ENCODE assay signal across 17 cellular contexts in the genomic region with DNA sequence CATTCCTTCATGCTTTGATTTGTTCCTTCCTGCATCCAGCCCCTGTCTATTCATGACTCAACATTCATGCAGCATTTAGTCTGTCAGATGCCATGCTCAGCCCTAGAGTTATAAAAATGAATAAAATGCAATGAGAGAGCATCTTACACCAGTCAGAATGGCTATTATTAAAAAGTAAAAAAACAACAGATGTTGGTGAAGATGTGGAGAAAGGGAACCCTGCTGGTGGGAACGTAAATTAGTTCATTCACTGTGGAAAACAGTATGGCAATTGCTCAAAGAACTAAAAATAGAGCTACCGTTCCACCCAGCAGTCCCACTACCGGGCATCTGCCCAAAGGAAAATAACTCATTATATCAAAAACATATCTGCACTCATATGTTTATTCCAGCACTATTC.
DNase-seq lines count a peak whose midpoint lies in the region; ATAC-seq and TF ChIP-seq lines count a peak whose summit lies in the region.
"Had no signal": no experiment of that assay in that cellular context is flagged by ENCODE, and none has a peak within 500 bp of the region (broad histone marks: within the 10 kb centered on the region; RNA-seq: fewer than 3 reads in every experiment).

No MANE protein-coding gene starts in this region.

- no peak overlapping the region for H3K4me3 Mint-ChIP-seq in T-helper 17 cell
- H3K4me3 Mint-ChIP-seq in CD8-positive, alpha-beta memory T cell, result no peak overlapping the region
- H3K4me3 Mint-ChIP-seq: natural killer cell; T-helper 1 cell treated with Interleukin-12 subunit alpha and Interleukin-12 subunit beta and Interleukin-4 antibody, amounts not matched to agents 30 μg/mL and 1 μg/mL, for 36 hours; type B pancreatic cell had no signal

- H3K27me3 ChIP-seq in right atrium auricular region (no peaks in the 10 kb centered on the region), tibial artery (peaks cover 0 to under 1% of the 10 kb centered on the region in 2 donors)
- H3K27me3 ChIP-seq in CD8-positive, alpha-beta memory T cell (ENCODE audit: insufficient read depth, low read length, poor library complexity, severe bottlenecking), result no peaks in the 10 kb centered on the region

- intact Hi-C loops in Right ventricle myocardium superior (cut with DNase I), result no loop called here
- intact Hi-C loops in tibial artery (cut with DNase I; ENCODE audit: low total_unique reads), result no loop called here

- no peaks in the 10 kb centered on the region for H3K36me3 ChIP-seq in right atrium auricular region
- H3K36me3 ChIP-seq in tibial artery, result no peaks in the 10 kb centered on the region
- H3K36me3 ChIP-seq in CD8-positive, alpha-beta memory T cell (ENCODE audit: insufficient read depth, low read length), result no peaks in the 10 kb centered on the region

- peaks cover 34% of the 10 kb centered on the region for H3K27me3 Mint-ChIP-seq in T-helper 17 cell
- H3K27me3 Mint-ChIP-seq in CD8-positive, alpha-beta memory T cell, result peaks cover 12 to 27% of the 10 kb centered on the region in 2 donors

- POLR2A ChIA-PET in CD8-positive, alpha-beta memory T cell (lab: Charles Lee), result no interaction called here

- H3K4me1 ChIP-seq in right atrium auricular region (no peaks in the 10 kb centered on the region), tibial artery (peaks cover 0 to 10% (median 2%) of the 10 kb centered on the region in 4 donors)
- no peaks in the 10 kb centered on the region for H3K4me1 ChIP-seq in CD8-positive, alpha-beta memory T cell (ENCODE audit: insufficient read depth, low read length)

- H3K27ac ChIP-seq in right atrium auricular region (no peak overlapping the region), tibial artery (no peak overlapping the region)
- H3K27ac ChIP-seq in CD8-positive, alpha-beta memory T cell (ENCODE audit: low read depth, low read length), result no peak overlapping the region

- DNase-seq in Right ventricle myocardium superior, result no peak
- no peak for DNase-seq in right atrium auricular region (ENCODE audit: low spot score)
- DNase-seq in T-helper 17 cell, result no peak
- DNase-seq in fibroblast of villous mesenchyme (ENCODE audit: low read depth), result peak; percentile 44
- no peak for DNase-seq in tibial artery
- no peak for DNase-seq in DMS79 (lab: John Stamatoyannopoulos, UW)
- DNase-seq in CD8-positive, alpha-beta memory T cell, result no peak
- DNase-seq: 8988T; activated naive CD4-positive, alpha-beta T cell treated with Interleukin-2 at 50 U/mL for 16 hours; GOT3; natural killer cell; NCI-H1417 treated with DMSO at 0.1 percent for 48 hours; NCI-H526 treated with DMSO at 0.1 percent for 48 hours had no signal

- CTCF ChIA-PET in CD8-positive, alpha-beta memory T cell (lab: Charles Lee), result no interaction called here

- H3K27ac Mint-ChIP-seq in T-helper 17 cell, result peak overlapping the region; percentile 59
- peak overlapping the region in 1 of 8 donors; percentile 8 for H3K27ac Mint-ChIP-seq in CD8-positive, alpha-beta memory T cell
- H3K27ac Mint-ChIP-seq: natural killer cell; T-helper 1 cell treated with Interleukin-12 subunit alpha and Interleukin-12 subunit beta and Interleukin-4 antibody, amounts not matched to agents 30 μg/mL and 1 μg/mL, for 36 hours; type B pancreatic cell had no signal

- no peak overlapping the region for H3K4me3 ChIP-seq in right atrium auricular region
- no peak overlapping the region for H3K4me3 ChIP-seq in fibroblast of villous mesenchyme (ENCODE audit: low read depth, low read length)
- no peak overlapping the region for H3K4me3 ChIP-seq in tibial artery
- H3K4me3 ChIP-seq in CD8-positive, alpha-beta memory T cell (ENCODE audit: low read length), result no peak overlapping the region

- H3K9me3 ChIP-seq in right atrium auricular region (no peaks in the 10 kb centered on the region), T-helper 17 cell (ENCODE audit: control insufficient read depth, low read length, poor library complexity, severe bottlenecking) (no peaks in the 10 kb centered on the region), tibial artery (no peaks in the 10 kb centered on the region)
- no peaks in the 10 kb centered on the region for H3K9me3 ChIP-seq in CD8-positive, alpha-beta memory T cell (ENCODE audit: low read length)

- peaks cover 10% of the 10 kb centered on the region for H3K4me1 Mint-ChIP-seq in T-helper 17 cell
- peaks cover 5 to 13% (median 13%) of the 10 kb centered on the region in 3 donors for H3K4me1 Mint-ChIP-seq in CD8-positive, alpha-beta memory T cell
- H3K4me1 Mint-ChIP-seq: natural killer cell had no signal

- TF ChIP-seq CTCF in right atrium auricular region (IDR thresholded peaks at IDR 0.05), result no peak
- peak; percentile 12 for TF ChIP-seq CTCF in fibroblast of villous mesenchyme (IDR thresholded peaks at IDR 0.05; ENCODE audit: insufficient read depth, low read depth, low read length)
- TF ChIP-seq CTCF in tibial artery (IDR thresholded peaks at IDR 0.05), result peak; percentile 19 to 30

- ATAC-seq in Right ventricle myocardium superior (ENCODE audit: poor library complexity) (peak; percentile 40), T-helper 17 cell (no peak), GM18520 (IDR thresholded peaks at IDR 0.05; ENCODE audit: unreplicated experiment) (no peak)
- ATAC-seq: activated CD4-positive, CD25-positive, alpha-beta regulatory T cell treated with anti-CD3 and anti-CD28 coated beads, Interleukin-2, amount 50 U/mL, for 24 hours; natural killer cell had no signal

- peaks cover 0 to 2% (median 0%) of the 10 kb centered on the region in 5 donors for H3K9me3 Mint-ChIP-seq in CD8-positive, alpha-beta memory T cell
- H3K9me3 Mint-ChIP-seq: natural killer cell; T-helper 1 cell treated with Interleukin-12 subunit alpha and Interleukin-12 subunit beta and Interleukin-4 antibody, amounts not matched to agents 30 μg/mL and 1 μg/mL, for 36 hours; type B pancreatic cell had no signal

- peaks cover 7% of the 10 kb centered on the region for H3K36me3 Mint-ChIP-seq in T-helper 17 cell (ENCODE audit: low read depth)
- H3K36me3 Mint-ChIP-seq in CD8-positive, alpha-beta memory T cell, result peaks cover 0 to 3% (median 0%) of the 10 kb centered on the region in 3 donors
- H3K36me3 Mint-ChIP-seq: natural killer cell, type B pancreatic cell had no signal

Comparison
In these comparisons a context has a peak if more than half of its experiments do, and no peak if none do; other contexts are left out.
1. CTCF ChIP-seq: peak in fibroblast of villous mesenchyme (single experiment) and tibial artery (2 of 2); none in right atrium auricular region (0 of 2).